15 cellular contexts compared by ENCODE assay signal in genomic region chr20:15857131-15857784, GRCh38.
DNase-seq lines count a peak whose midpoint lies in the region; ATAC-seq and TF ChIP-seq lines count a peak whose summit lies in the region.
"Had no signal": no experiment of that assay in that cellular context is flagged by ENCODE, and none has a peak within 500 bp of the region (broad histone marks: within the 10 kb centered on the region; RNA-seq: fewer than 3 reads in every experiment).

No MANE protein-coding gene starts in this region.

- peak overlapping the region; percentile 36; the same call in 1 of the 2 replicates for H2AFZ ChIP-seq in OCI-LY7 (ENCODE audit: low read length)
- H2AFZ ChIP-seq: parathyroid adenoma had no signal

- H3K36me3 ChIP-seq in OCI-LY7 (ENCODE audit: insufficient read depth, low read length) (no peaks in the 10 kb centered on the region), left lung (no peaks in the 10 kb centered on the region)

- H3K27ac ChIP-seq in OCI-LY7 (ENCODE audit: low read depth, low read length, poor library complexity, severe bottlenecking), result peak overlapping the region; percentile 72
- no peak overlapping the region for H3K27ac ChIP-seq in left lung
- H3K27ac ChIP-seq: parathyroid adenoma had no signal

- H3K4me1 ChIP-seq in OCI-LY7 (ENCODE audit: insufficient read depth, low read length, poor library complexity, severe bottlenecking), result peaks cover 70% of the 10 kb centered on the region
- no peaks in the 10 kb centered on the region for H3K4me1 ChIP-seq in left lung
- H3K4me1 ChIP-seq: parathyroid adenoma had no signal

- TF ChIP-seq CTCF in OCI-LY7 (conservative IDR thresholded peaks at IDR 0.05; ENCODE audit: low read length) (no peak), left lung (IDR thresholded peaks at IDR 0.05) (no peak)

- peak overlapping the region; percentile 7 for H3K4me3 ChIP-seq in OCI-LY7 (ENCODE audit: low read depth, low read length, poor library complexity, severe bottlenecking)
- no peak overlapping the region for H3K4me3 ChIP-seq in left lung

- H4K20me1 ChIP-seq in OCI-LY7 (ENCODE audit: insufficient read depth, low read length), result no peaks in the 10 kb centered on the region

- H3K9me3 ChIP-seq in OCI-LY7 (ENCODE audit: low read length) (no peaks in the 10 kb centered on the region), left lung (no peaks in the 10 kb centered on the region)

- ATAC-seq in GM18502 (IDR thresholded peaks at IDR 0.05; ENCODE audit: poor library complexity, unreplicated experiment) (peak; percentile 78), GM19467 (IDR thresholded peaks at IDR 0.05; ENCODE audit: unreplicated experiment) (peak; percentile 71), HG02981 (IDR thresholded peaks at IDR 0.05; ENCODE audit: unreplicated experiment) (peak; percentile 67), left lung (no peak)
- ATAC-seq: activated CD4-positive, alpha-beta T cell treated with anti-CD3 and anti-CD28 coated beads for 36 hours had no signal

- peak overlapping the region; percentile 59 for H3K4me2 ChIP-seq in OCI-LY7 (ENCODE audit: low read length)

- no TSS peak for BruUV-seq in OCI-LY7 (replicated peaks; lab: Mats Ljungman, UMichigan)

- H3K27me3 ChIP-seq in left lung, result no peaks in the 10 kb centered on the region

- no peaks in the 10 kb centered on the region for H3K9me2 ChIP-seq in OCI-LY7 (ENCODE audit: insufficient read depth, low read length)

- intact Hi-C loops in OCI-LY7 (cut with micrococcal nuclease; ENCODE audit: unreplicated experiment), result loop anchor here (2.0 kb wide), 1 partner anchor 186 kb away; no protein-coding TSS in a partner anchor
- intact Hi-C loops in left lung (cut with DNase I), result no loop called here

- POLR2A ChIA-PET in OCI-LY7 (lab: Charles Lee), result interaction anchor here (0.5 to 2.1 kb wide), 9 partner anchors 9 to 271 kb away, joined by 3 to 6 read pairs (median 3); no protein-coding TSS in a partner anchor

- H3K79me2 ChIP-seq in OCI-LY7 (ENCODE audit: insufficient read depth, low read depth, low read length), result no peaks in the 10 kb centered on the region
- H3K79me2 ChIP-seq: parathyroid adenoma had no signal

- DNase-seq in OCI-LY7 (ENCODE audit: low spot score), result peak; percentile 84
- DNase-seq in activated CD8-positive, alpha-beta memory T cell treated with anti-CD3 and anti-CD28 coated beads, Interleukin-2, amount 50 U/mL, for 48 hours, result no peak
- DNase-seq in left lung, result no peak
- DNase-seq in activated CD4-positive, alpha-beta T cell treated with anti-CD3 and anti-CD28 coated beads, Interleukin-2, amount 50 U/mL, for 48 hours, result no peak
- no peak for DNase-seq in SHP77 (lab: John Stamatoyannopoulos, UW)
- DNase-seq: activated CD4-positive, alpha-beta T cell treated with anti-CD3 and anti-CD28 coated beads for 36 hours; activated naive CD4-positive, alpha-beta T cell treated with anti-CD3 and anti-CD28 coated beads, Interleukin-2, amount 10 ng/mL, durations not matched to agents 7 days and 5 days; CD8-positive, alpha-beta memory T cell; foreskin fibroblast; NCI-H2081; stimulated activated CD4-positive, alpha-beta T cell treated with anti-CD3 and anti-CD28 coated beads, Interleukin-4, amount 100 ng/mL, for 4 hours had no signal

- CTCF ChIA-PET in OCI-LY7 (lab: Charles Lee; ENCODE audit: unreplicated experiment), result interaction anchor here (0.7 kb wide), 1 partner anchor 27 kb away, joined by 3 read pairs; no protein-coding TSS in a partner anchor
